In genomic region chr5:10579537-10580521, GRCh38 we compare ENCODE assay signal across 14 cellular contexts. TPM values are rescaled to one million over a fixed set of nuclear protein-coding genes. Genes with fewer than 3 reads are reported as not detected.
DNase-seq lines count a peak whose midpoint lies in the region; ATAC-seq and TF ChIP-seq lines count a peak whose summit lies in the region.
"Had no signal": no experiment of that assay in that cellular context is flagged by ENCODE, and none has a peak within 500 bp of the region (broad histone marks: within the 10 kb centered on the region; RNA-seq: fewer than 3 reads in every experiment).

No MANE protein-coding gene starts in this region.

- H4K5ac ChIP-seq in mesendoderm (ENCODE audit: low read length) = no peak overlapping the region

- no peak for TF ChIP-seq CTCF in OCI-LY3 (IDR thresholded peaks at IDR 0.05; ENCODE audit: low read depth, low read length)

- peaks cover 1% of the 10 kb centered on the region for H3K79me1 ChIP-seq in mesendoderm (ENCODE audit: low read length)

- H3K27me3 ChIP-seq in OCI-LY3 (ENCODE audit: low read depth, low read length) (no peaks in the 10 kb centered on the region), mesendoderm (ENCODE audit: insufficient read depth, low read length, poor library complexity) (no peaks in the 10 kb centered on the region)
- no peaks in the 10 kb centered on the region for H3K27me3 ChIP-seq in CD4-positive, alpha-beta memory T cell (ENCODE audit: insufficient read depth, low read length)
- H3K27me3 ChIP-seq: left lung, vagina had no signal

- H3K9me3 ChIP-seq in OCI-LY3 (ENCODE audit: insufficient read depth, low read length) = no peaks in the 10 kb centered on the region
- no peaks in the 10 kb centered on the region for H3K9me3 ChIP-seq in CD4-positive, alpha-beta memory T cell (ENCODE audit: control insufficient read depth in 1 of 2, low read length in 2 of 2)
- H3K9me3 ChIP-seq: left lung, vagina had no signal

- H3K4me2 ChIP-seq in OCI-LY3 (ENCODE audit: low read length) = peak overlapping the region; percentile 97
- no peak overlapping the region for H3K4me2 ChIP-seq in mesendoderm (ENCODE audit: low read length)

- H3K4me3 Mint-ChIP-seq in CD4-positive, alpha-beta memory T cell = peak overlapping the region in 1 of 8 donors; percentile 5

- H3K4me1 ChIP-seq in OCI-LY3 (ENCODE audit: low read length) (peaks cover 96% of the 10 kb centered on the region), mesendoderm (ENCODE audit: control insufficient read depth, low read depth, low read length) (peaks cover 4% of the 10 kb centered on the region)
- H3K4me1 ChIP-seq in CD4-positive, alpha-beta memory T cell (ENCODE audit: insufficient read depth, low read length) = peaks cover 30% of the 10 kb centered on the region

- peaks cover 74% of the 10 kb centered on the region for H4K20me1 ChIP-seq in OCI-LY3 (ENCODE audit: insufficient read depth, low read length)

- peak overlapping the region in 1 of 2 donors; percentile 35 for H3K27ac Mint-ChIP-seq in activated naive CD4-positive, alpha-beta T cell treated with anti-CD3 and anti-CD28 coated beads, Interleukin-2, amount 50 U/mL, for 72 hours
- peak overlapping the region in 2 of 7 donors; percentile 16 to 66 for H3K27ac Mint-ChIP-seq in CD4-positive, alpha-beta memory T cell

- H3K27ac ChIP-seq in OCI-LY3 (ENCODE audit: low read length) (peak overlapping the region; percentile 96), mesendoderm (ENCODE audit: low read depth, low read length) (no peak overlapping the region)
- no peak overlapping the region for H3K27ac ChIP-seq in CD4-positive, alpha-beta memory T cell (ENCODE audit: low read depth, low read length)
- H3K27ac ChIP-seq: left lung had no signal

- peaks cover 13 to 55% (median 30%) of the 10 kb centered on the region in 4 donors for H3K4me1 Mint-ChIP-seq in CD4-positive, alpha-beta memory T cell

- H3K56ac ChIP-seq in mesendoderm (ENCODE audit: low read length) = no peak overlapping the region

- WGBS in mesendoderm (ENCODE audit: extremely low coverage, insufficient coverage, low lambda C conversion rate) = 100% methylated on average over 1 of the region's 8 CpGs

- peak; percentile 66 to 78 for ATAC-seq in activated naive CD4-positive, alpha-beta T cell treated with anti-CD3 and anti-CD28 coated beads, Interleukin-2, amount 50 U/mL, for 72 hours
- ATAC-seq in HG02678 (IDR thresholded peaks at IDR 0.05; ENCODE audit: unreplicated experiment) (peak; percentile 36), left lobe of liver (no peak)
- ATAC-seq: left lung had no signal

- no peaks in the 10 kb centered on the region for H3K27me3 Mint-ChIP-seq in CD4-positive, alpha-beta memory T cell

- H3K79me2 ChIP-seq in OCI-LY3 (ENCODE audit: low read length) = peaks cover 91% of the 10 kb centered on the region
- H3K79me2 ChIP-seq in mesendoderm (ENCODE audit: control insufficient read depth, insufficient read depth, low read length) = no peaks in the 10 kb centered on the region

- intact Hi-C loops in CD4-positive, alpha-beta memory T cell (cut with micrococcal nuclease) = no loop called here

- peaks cover 0 to 12% of the 10 kb centered on the region in 2 donors for H3K36me3 Mint-ChIP-seq in activated naive CD4-positive, alpha-beta T cell treated with anti-CD3 and anti-CD28 coated beads, Interleukin-2, amount 50 U/mL, for 72 hours
- peaks cover 0 to 1% of the 10 kb centered on the region in 2 donors for H3K36me3 Mint-ChIP-seq in CD4-positive, alpha-beta memory T cell

- no peak overlapping the region for H3K4ac ChIP-seq in mesendoderm (ENCODE audit: low read depth, low read length)

- POLR2A ChIA-PET in CD4-positive, alpha-beta memory T cell (lab: Charles Lee; ENCODE audit: partially characterized antibody) = no interaction called here

- no peak overlapping the region for H2AFZ ChIP-seq in OCI-LY3 (ENCODE audit: low read depth, low read length)

- no peak overlapping the region for H2BK120ac ChIP-seq in mesendoderm (ENCODE audit: low read depth, low read length)

- H2AK5ac ChIP-seq in mesendoderm (ENCODE audit: low read length) = no peak overlapping the region

- no peak overlapping the region for H3K18ac ChIP-seq in mesendoderm (ENCODE audit: low read length)

- no peak overlapping the region for H4K8ac ChIP-seq in mesendoderm (ENCODE audit: low read depth, low read length)

- no peaks in the 10 kb centered on the region for H3K9me3 Mint-ChIP-seq in activated naive CD4-positive, alpha-beta T cell treated with anti-CD3 and anti-CD28 coated beads, Interleukin-2, amount 50 U/mL, for 72 hours
- peaks cover 0 to 2% (median 0%) of the 10 kb centered on the region in 8 donors for H3K9me3 Mint-ChIP-seq in CD4-positive, alpha-beta memory T cell

- H3K36me3 ChIP-seq in OCI-LY3 (replicated peaks; ENCODE audit: low read depth, low read length) (peaks cover 20% of the 10 kb centered on the region), mesendoderm (ENCODE audit: control insufficient read depth, insufficient read depth, low read length) (no peaks in the 10 kb centered on the region)
- H3K36me3 ChIP-seq in CD4-positive, alpha-beta memory T cell (ENCODE audit: insufficient read depth, low read length) = no peaks in the 10 kb centered on the region
- H3K36me3 ChIP-seq: left lung, vagina had no signal

- CTCF ChIA-PET in CD4-positive, alpha-beta memory T cell (lab: Charles Lee; ENCODE audit: partially characterized antibody) = interaction anchor here (0.9 kb wide), 1 partner anchor 27 kb away, joined by 3 read pairs; no protein-coding TSS in a partner anchor

- H3K9ac ChIP-seq in OCI-LY3 (ENCODE audit: low read length) (peak overlapping the region; percentile 68), mesendoderm (ENCODE audit: low read length) (no peak overlapping the region)

- DNase-seq in activated naive CD4-positive, alpha-beta T cell treated with anti-CD3 and anti-CD28 coated beads, Interleukin-2, amount 50 U/mL, for 72 hours (ENCODE audit: low spot score in 2 of 2) = peak in 1 of 2 donors; percentile 46
- no peak for DNase-seq in activated naive CD4-positive, alpha-beta T cell treated with Interleukin-2 at 50 U/mL for 16 hours
- DNase-seq in CD4-positive, alpha-beta memory T cell = no peak
- no peak for DNase-seq in left lobe of liver (ENCODE audit: low spot score)
- DNase-seq in mesendoderm = no peak
- no peak for DNase-seq in GM19240 (ENCODE audit: insufficient read length, low spot score)
- DNase-seq: activated gamma-delta T cell treated with Interleukin-2 at 50 U/mL for 16 hours, cortex of kidney, left lung, NCI-H526 treated with DMSO at 0.1 percent for 48 hours, T-helper 9 cell had no signal

- H3K4me3 ChIP-seq in OCI-LY3 (ENCODE audit: low read length) (peak overlapping the region; percentile 71), mesendoderm (ENCODE audit: low read length) (no peak overlapping the region)
- no peak overlapping the region for H3K4me3 ChIP-seq in CD4-positive, alpha-beta memory T cell (ENCODE audit: low read length in 2 of 2)
- H3K4me3 ChIP-seq: left lung, vagina had no signal

- H2BK5ac ChIP-seq in mesendoderm (ENCODE audit: low read length) = no peak overlapping the region

- H2BK15ac ChIP-seq in mesendoderm (replicated peaks; ENCODE audit: low read depth) = no peak overlapping the region

- H3K23ac ChIP-seq in mesendoderm (ENCODE audit: low read length) = no peak overlapping the region

RNA-seq across cellular contexts. Expression of gene ANKRD33B, which starts 16.0 kb away (rescaled TPM):
- total RNA-seq in activated naive CD4-positive, alpha-beta T cell treated with anti-CD3 and anti-CD28 coated beads, Interleukin-2, amount 50 U/mL, for 72 hours = 1 to 10 TPM; 5.6 TPM
- total RNA-seq in CD4-positive, alpha-beta memory T cell = 1 to 10 TPM; 2.0 to 2.3 TPM
- polyA plus RNA-seq in CD4-positive, alpha-beta memory T cell = under 1 TPM; 0.05 to 0.37 TPM
- total RNA-seq in left lobe of liver = 0.45 TPM
- polyA plus RNA-seq in mesendoderm (2013, experiment 1 of 2) = 4.1 TPM
- polyA plus RNA-seq in mesendoderm (2013, experiment 2 of 2) = 4.1 TPM
